ENCODE assay signal across 10 cellular contexts in genomic region chr19:16830679-16831078, GRCh38. TPM values are rescaled to one million over a fixed set of nuclear protein-coding genes. Genes with fewer than 3 reads are reported as not detected.
DNase-seq lines count a peak whose midpoint lies in the region; FAIRE-seq and TF ChIP-seq lines count a peak whose summit lies in the region.
"Had no signal": no experiment of that assay in that cellular context is flagged by ENCODE, and none has a peak within 500 bp of the region (broad histone marks: within the 10 kb centered on the region; RNA-seq: fewer than 3 reads in every experiment).

No MANE protein-coding gene starts in this region.

- H3K9me3 ChIP-seq in GM23248 (ENCODE audit: low read depth) (no peaks in the 10 kb centered on the region), endothelial cell of umbilical vein (replicated peaks; ENCODE audit: control insufficient read depth, insufficient read depth, low read length) (no peaks in the 10 kb centered on the region), trophoblast cell (ENCODE audit: insufficient read depth, low read depth, low read length) (peaks cover 1% of the 10 kb centered on the region), esophagus muscularis mucosa (no peaks in the 10 kb centered on the region)
- H3K9me3 ChIP-seq: colonic mucosa had no signal

- peak overlapping the region; percentile 60 for H3K4ac ChIP-seq in trophoblast cell (ENCODE audit: low read depth, low read length)

- TF ChIP-seq EP300 in esophagus muscularis mucosa (IDR thresholded peaks at IDR 0.05), result no peak

- H3F3A ChIP-seq in GM23248 (ENCODE audit: insufficient read depth), result peaks cover 4% of the 10 kb centered on the region; the same call in 1 of the 2 replicates

- H4K20me1 ChIP-seq in GM23248 (ENCODE audit: insufficient read depth) (no peaks in the 10 kb centered on the region), endothelial cell of umbilical vein (replicated peaks; ENCODE audit: control insufficient read depth, extremely low read depth, insufficient read depth, low read length) (no peaks in the 10 kb centered on the region)

- peaks cover 30% of the 10 kb centered on the region for H3K79me2 ChIP-seq in GM23248 (ENCODE audit: insufficient read depth)
- H3K79me2 ChIP-seq in endothelial cell of umbilical vein (ENCODE audit: control insufficient read depth, insufficient read depth, low read length), result peaks cover 24% of the 10 kb centered on the region
- H3K79me2 ChIP-seq in trophoblast cell (ENCODE audit: control insufficient read depth, insufficient read depth, low read length, poor library complexity), result peaks cover 7% of the 10 kb centered on the region

- H3K4me1 ChIP-seq in GM23248 (ENCODE audit: insufficient read depth), result peaks cover 8% of the 10 kb centered on the region
- H3K4me1 ChIP-seq in endothelial cell of umbilical vein (ENCODE audit: control insufficient read depth, extremely low read depth, insufficient read depth, low read length), result peaks cover 22% of the 10 kb centered on the region
- peaks cover 3 to 9% of the 10 kb centered on the region in 2 experiments for H3K4me1 ChIP-seq in trophoblast cell (ENCODE audit: control insufficient read depth in 1 of 2, insufficient read depth in 2 of 2, low read length in 2 of 2)
- peaks cover 20 to 40% (median 25%) of the 10 kb centered on the region in 4 donors for H3K4me1 ChIP-seq in esophagus muscularis mucosa

- H3K36me3 ChIP-seq in GM23248 (ENCODE audit: low read depth), result peaks cover 29% of the 10 kb centered on the region; the same call in 1 of the 2 replicates
- peaks cover 12 to 20% of the 10 kb centered on the region in 2 experiments for H3K36me3 ChIP-seq in endothelial cell of umbilical vein (ENCODE audit: control insufficient read depth in 2 of 2, extremely low read depth in 1 of 2, insufficient read depth in 2 of 2, low read length in 2 of 2)
- peaks cover 34 to 35% of the 10 kb centered on the region in 2 experiments for H3K36me3 ChIP-seq in trophoblast cell (ENCODE audit: control insufficient read depth in 1 of 2, insufficient read depth in 2 of 2, low read length in 2 of 2)
- peaks cover 37 to 48% (median 48%) of the 10 kb centered on the region in 4 donors for H3K36me3 ChIP-seq in esophagus muscularis mucosa

- CTCF ChIA-PET in RWPE1 (lab: Yijun Ruan, JAX), result interaction anchor here (0.6 kb wide), 1 partner anchor 191 kb away, joined by 3 read pairs; no protein-coding TSS in a partner anchor
- CTCF ChIA-PET in endothelial cell of umbilical vein (lab: Charles Lee), result interaction anchor here (1.2 to 1.6 kb wide), 2 partner anchors 116 to 222 kb away, joined by 4 read pairs; no protein-coding TSS in a partner anchor

- no peak overlapping the region for H3K18ac ChIP-seq in trophoblast cell (ENCODE audit: low read length)

- H2AFZ ChIP-seq in GM23248 (no peak overlapping the region), endothelial cell of umbilical vein (ENCODE audit: low read depth, low read length) (no peak overlapping the region), trophoblast cell (ENCODE audit: insufficient read depth, low read length, poor library complexity) (no peak overlapping the region)

- no peak overlapping the region for H4K8ac ChIP-seq in trophoblast cell (ENCODE audit: low read depth, low read length)

- POLR2A ChIA-PET in RWPE1 (lab: Yijun Ruan, JAX; ENCODE audit: low non-redundant PET) (no interaction called here), endothelial cell of umbilical vein (lab: Charles Lee) (no interaction called here)

- H4K91ac ChIP-seq in trophoblast cell (ENCODE audit: low read depth, low read length), result no peak overlapping the region

- 82 to 83% methylated on average over 3 of the region's 3 CpGs for WGBS in GM23248 (ENCODE audit: low coverage in 1 of 2, low lambda C conversion rate in 2 of 2, missing lambda C conversion rate in 2 of 2), 2 experiments
- WGBS in trophoblast cell (ENCODE audit: extremely low coverage, insufficient coverage, insufficient read length), result no CpG with 5 or more reads among the region's 3 CpGs
- WGBS in esophagus muscularis mucosa, result 50% methylated on average over 3 of the region's 3 CpGs

- peak overlapping the region; percentile 12 for H2BK12ac ChIP-seq in trophoblast cell (ENCODE audit: low read length)

- H3K9me2 ChIP-seq in GM23248 (ENCODE audit: insufficient read depth), result no peaks in the 10 kb centered on the region

- H3K27me3 ChIP-seq in GM23248 (replicated peaks; ENCODE audit: insufficient read depth) (no peaks in the 10 kb centered on the region), endothelial cell of umbilical vein (ENCODE audit: control insufficient read depth in 2 of 2, insufficient read depth in 2 of 2, low read length in 2 of 2) (no peaks in the 10 kb centered on the region), trophoblast cell (ENCODE audit: insufficient read depth, low read length) (no peaks in the 10 kb centered on the region), esophagus muscularis mucosa (no peaks in the 10 kb centered on the region)
- H3K27me3 ChIP-seq: colonic mucosa had no signal

- no peak overlapping the region for H3K23ac ChIP-seq in trophoblast cell (ENCODE audit: low read length)

- intact Hi-C loops in endothelial cell of umbilical vein (cut with micrococcal nuclease) (loop anchor here (10.0 kb wide), 1 partner anchor 56 kb away; no protein-coding TSS in a partner anchor), esophagus muscularis mucosa (cut with DNase I) (loop anchor here (5.0 kb wide), 1 partner anchor 58 kb away; no protein-coding TSS in a partner anchor)

- H3K9ac ChIP-seq in GM23248 (0 out of 2 replicates have a peak overlapping the region, but pooled peaks have one; percentile 87), endothelial cell of umbilical vein (replicated peaks; ENCODE audit: extremely low read depth, insufficient read depth, low read length) (no peak overlapping the region), trophoblast cell (ENCODE audit: low read length) (no peak overlapping the region)

- peak overlapping the region; percentile 94 for H3K4me3 ChIP-seq in GM23248
- H3K4me3 ChIP-seq in endothelial cell of umbilical vein (replicated peaks in 1 of 3; ENCODE audit: insufficient read depth in 1 of 3, low read depth in 1 of 3, low read length in 3 of 3), result peak overlapping the region in 1 of 3 experiments; percentile 74
- no peak overlapping the region for H3K4me3 ChIP-seq in trophoblast cell (ENCODE audit: low read depth, low read length)
- peak overlapping the region in 2 of 4 donors; percentile 88 to 95 for H3K4me3 ChIP-seq in esophagus muscularis mucosa

- in situ Hi-C loops in GM23248 (cut with MboI), result no loop called here

- H2AK5ac ChIP-seq in trophoblast cell (ENCODE audit: low read length), result no peak overlapping the region

- dilution Hi-C loops in endothelial cell of umbilical vein (cut with MboI; ENCODE audit: extremely low pct_ligation_motif_present, low sequenced_read_pairs), result no loop called here

- TF ChIP-seq CTCF in RWPE1 (conservative IDR thresholded peaks at IDR 0.05; ENCODE audit: low read depth), result no peak
- TF ChIP-seq CTCF in endothelial cell of umbilical vein (IDR thresholded peaks at IDR 0.05; ENCODE audit: extremely low read depth in 1 of 2, insufficient read depth in 1 of 2, low read depth in 1 of 2, low read length in 2 of 2), result no peak
- TF ChIP-seq CTCF in esophagus muscularis mucosa (IDR thresholded peaks at IDR 0.05), result no peak

- no peak for FAIRE-seq in endothelial cell of umbilical vein (lab: Jason Lieb, UNC)

- H3K27ac ChIP-seq in GM23248, result no peak overlapping the region
- H3K27ac ChIP-seq in RWPE1, result peak overlapping the region; percentile 32
- H3K27ac ChIP-seq in endothelial cell of umbilical vein (ENCODE audit: insufficient read depth, low read depth, low read length), result no peak overlapping the region
- no peak overlapping the region for H3K27ac ChIP-seq in trophoblast cell (ENCODE audit: low read depth, low read length)
- H3K27ac ChIP-seq in esophagus muscularis mucosa (replicated peaks in 1 of 4), result peak overlapping the region in 2 of 4 donors; percentile 88 to 89
- H3K27ac ChIP-seq: colonic mucosa had no signal

- H3K4me2 ChIP-seq in GM23248 (ENCODE audit: unreplicated experiment), result peak overlapping the region; percentile 98
- H3K4me2 ChIP-seq in endothelial cell of umbilical vein (ENCODE audit: insufficient read depth, low read length), result peak overlapping the region; percentile 86
- peak overlapping the region; percentile 95 for H3K4me2 ChIP-seq in trophoblast cell (ENCODE audit: low read length)

- peak overlapping the region; percentile 21 for H4K12ac ChIP-seq in trophoblast cell (ENCODE audit: low read depth, low read length)

- H3K79me1 ChIP-seq in trophoblast cell (ENCODE audit: low read length), result peaks cover 12% of the 10 kb centered on the region

- TF ChIP-seq POLR2A in endothelial cell of umbilical vein (IDR thresholded peaks at IDR 0.05; ENCODE audit: low read depth, low read length) (no peak), esophagus muscularis mucosa (IDR thresholded peaks at IDR 0.05; ENCODE audit: low read depth) (no peak)

- H2BK120ac ChIP-seq in trophoblast cell (ENCODE audit: insufficient read depth, low read length, poor library complexity), result no peak overlapping the region

- H2BK5ac ChIP-seq in trophoblast cell (ENCODE audit: low read depth, low read length, poor library complexity), result peak overlapping the region; percentile 57

- H3K14ac ChIP-seq in trophoblast cell (ENCODE audit: low read length), result no peak overlapping the region

- no peaks in the 10 kb centered on the region for H3K9me1 ChIP-seq in endothelial cell of umbilical vein (replicated peaks; ENCODE audit: control insufficient read depth, extremely low read depth, insufficient read depth, low read length)

- no TSS peak for BruUV-seq in endothelial cell of umbilical vein (replicated peaks; lab: Mats Ljungman, UMichigan)

- DNase-seq in GM23248 (peak; percentile 35), RWPE1 (ENCODE audit: low spot score) (no peak), endothelial cell of umbilical vein (ENCODE audit: low read depth, low spot score) (no peak), trophoblast cell (peak in 1 of 2 donors; percentile 2), esophagus muscularis mucosa (ENCODE audit: extremely low spot score) (no peak), NCI-H146 (lab: John Stamatoyannopoulos, UW) (no peak), 8988T (no peak), NCI-H1092 (lab: John Stamatoyannopoulos, UW) (no peak)
- DNase-seq: colonic mucosa, NCI-H2081 treated with DMSO at 0.1 percent for 48 hours had no signal

RNA-seq across cellular contexts. Expression of gene SIN3B, which starts 1.5 kb away (rescaled TPM):
- 18.7 and 21.0 TPM in 2 replicates for total RNA-seq in GM23248 (2014; rRNA removed; shearing (Covaris generic))
- 11.9 and 14.9 TPM in 2 replicates for polyA plus RNA-seq in GM23248 (2016; fragmentation: Nextera tagmentation; extraction: Ambion mirVana)
- 69.2 and 75.0 TPM in 2 replicates for total RNA-seq in endothelial cell of umbilical vein
- 42.8 and 46.2 TPM in 2 replicates for polyA plus RNA-seq in endothelial cell of umbilical vein
- polyA plus RNA-seq in endothelial cell of umbilical vein (2011; cell fraction: cytosol; rRNA removed), result 23.0 and 27.2 TPM in 2 replicates
- 221 and 236 TPM in 2 replicates for polyA plus RNA-seq in endothelial cell of umbilical vein (2011; cell fraction: nucleus; rRNA removed)
- 51.5 and 56.1 TPM in 2 replicates for polyA plus RNA-seq in endothelial cell of umbilical vein (2012)
- 57.8 and 62.9 TPM in 2 replicates for polyA minus RNA-seq in endothelial cell of umbilical vein
- 18.3 TPM for polyA minus RNA-seq in endothelial cell of umbilical vein (2011; cell fraction: cytosol; rRNA and poly(A)+ RNA removed)
- polyA minus RNA-seq in endothelial cell of umbilical vein (2011; cell fraction: nucleus; rRNA and poly(A)+ RNA removed), result 102 and 112 TPM in 2 replicates
- 123 and 128 TPM in 2 replicates for polyA plus RNA-seq in trophoblast cell (2013)
- total RNA-seq in esophagus muscularis mucosa, result 10 to 100 TPM; 25.3 to 53.9 (median 36.1) TPM

RNA-seq across cellular contexts. Expression of gene F2RL3, which starts 58.1 kb away (rescaled TPM):
- not detected in 2 replicates for total RNA-seq in GM23248 (2014; rRNA removed; shearing (Covaris generic))
- polyA plus RNA-seq in GM23248 (2016; fragmentation: Nextera tagmentation; extraction: Ambion mirVana) (not detected in 2 replicates), endothelial cell of umbilical vein (0.76 and 1.7 TPM in 2 replicates)
- total RNA-seq in endothelial cell of umbilical vein (1.2 TPM in 2 replicates), esophagus muscularis mucosa (1 to 10 TPM; 2.5 to 6.5 (median 5.0) TPM)
- polyA plus RNA-seq in endothelial cell of umbilical vein (2011; cell fraction: cytosol; rRNA removed), result 0.70 and 0.72 TPM in 2 replicates
- 0.98 and 1.7 TPM in 2 replicates for polyA plus RNA-seq in endothelial cell of umbilical vein (2011; cell fraction: nucleus; rRNA removed)
- polyA plus RNA-seq in endothelial cell of umbilical vein (2012), result 0.16 TPM in 2 replicates
- polyA minus RNA-seq in endothelial cell of umbilical vein, result 1.4 and 2.7 TPM in 2 replicates
- polyA minus RNA-seq in endothelial cell of umbilical vein (2011; cell fraction: cytosol; rRNA and poly(A)+ RNA removed), result not detected
- polyA minus RNA-seq in endothelial cell of umbilical vein (2011; cell fraction: nucleus; rRNA and poly(A)+ RNA removed), result 2.5 and 2.6 TPM in 2 replicates
- polyA plus RNA-seq in trophoblast cell (2013), result 0.01 TPM in 1 of 2 replicates, not detected in the other
